1 cellular context compared by ENCODE assay signal in genomic region chr1:23718482-23718881, GRCh38.
TF ChIP-seq lines count a peak whose summit lies in the region.

No MANE protein-coding gene starts in this region.

TF ChIP-seq in SK-N-SH, 30 proteins besides CTCF, POLR2A, EP300 and RAD21 (continued from another document):
- TF ChIP-seq GABPA (IDR thresholded peaks at IDR 0.05; ENCODE audit: low read depth) (no peak), USF2 (IDR thresholded peaks at IDR 0.05; ENCODE audit: borderline replicate concordance, low read depth, low read length) (no peak), RCOR1 (IDR thresholded peaks at IDR 0.05; ENCODE audit: low read length) (no peak)
